13 cellular contexts compared by ENCODE assay signal in genomic region chr18:75827781-75828274, GRCh38.
DNase-seq lines count a peak whose midpoint lies in the region; ATAC-seq and TF ChIP-seq lines count a peak whose summit lies in the region.
"Had no signal": no experiment of that assay in that cellular context is flagged by ENCODE, and none has a peak within 500 bp of the region (broad histone marks: within the 10 kb centered on the region; RNA-seq: fewer than 3 reads in every experiment).

No MANE protein-coding gene starts in this region.

- H3K4me3 ChIP-seq in lower lobe of right lung: no peak overlapping the region
- H3K4me3 ChIP-seq in upper lobe of right lung: no peak overlapping the region
- H3K4me3 ChIP-seq in vagina: no peak overlapping the region

- no peak overlapping the region for H3K27ac ChIP-seq in lower lobe of right lung
- H3K27ac ChIP-seq in upper lobe of right lung: no peak overlapping the region
- H3K27ac ChIP-seq in vagina: no peak overlapping the region
- H3K27ac ChIP-seq: 22Rv1 had no signal

- DNase-seq in NCI-H524 (lab: John Stamatoyannopoulos, UW): peak; percentile 13 to 68
- DNase-seq in NCI-H524 treated with DMSO at 0.1 percent for 48 hours (lab: John Stamatoyannopoulos, UW): no peak
- peak; percentile 20 for DNase-seq in astrocyte of the hippocampus (ENCODE audit: low read depth, low spot score)
- DNase-seq in lower lobe of right lung: peak; percentile 51
- no peak for DNase-seq in upper lobe of right lung
- DNase-seq in vagina (ENCODE audit: extremely low spot score in 2 of 2): no peak
- DNase-seq in NCI-H2107 treated with DMSO at 0.1 percent for 48 hours (lab: John Stamatoyannopoulos, UW; ENCODE audit: unreplicated experiment): no peak
- DNase-seq: Calu3; CD4-positive, alpha-beta memory T cell; H9 had no signal

- H3K4me1 ChIP-seq in lower lobe of right lung (no peaks in the 10 kb centered on the region), upper lobe of right lung (no peaks in the 10 kb centered on the region), vagina (no peaks in the 10 kb centered on the region)

- intact Hi-C loops in lower lobe of right lung (cut with DNase I) (no loop called here), upper lobe of right lung (cut with DNase I) (no loop called here), vagina (cut with DNase I) (no loop called here)

- TF ChIP-seq CTCF in lower lobe of right lung (IDR thresholded peaks at IDR 0.05) (no peak), upper lobe of right lung (IDR thresholded peaks at IDR 0.05) (no peak), vagina (IDR thresholded peaks at IDR 0.05) (no peak)

- no peaks in the 10 kb centered on the region for H3K27me3 ChIP-seq in lower lobe of right lung (ENCODE audit: low read depth)
- no peaks in the 10 kb centered on the region for H3K27me3 ChIP-seq in upper lobe of right lung
- no peaks in the 10 kb centered on the region for H3K27me3 ChIP-seq in vagina

- H3K36me3 ChIP-seq in lower lobe of right lung (no peaks in the 10 kb centered on the region), upper lobe of right lung (no peaks in the 10 kb centered on the region), vagina (no peaks in the 10 kb centered on the region)

- no peak for TF ChIP-seq POLR2A in vagina (IDR thresholded peaks at IDR 0.05)

- ATAC-seq in lower lobe of right lung: peak; percentile 80 to 87
- ATAC-seq in upper lobe of right lung: peak; percentile 71
- no peak for ATAC-seq in GM19023 (IDR thresholded peaks at IDR 0.05; ENCODE audit: unreplicated experiment)
- ATAC-seq: Panc1 had no signal

- H3K9me3 ChIP-seq in lower lobe of right lung (no peaks in the 10 kb centered on the region), upper lobe of right lung (no peaks in the 10 kb centered on the region), vagina (no peaks in the 10 kb centered on the region)

Comparison
In these comparisons a context has a peak if more than half of its experiments do, and no peak if none do; other contexts are left out.
1. DNase-seq: peak in NCI-H524 (2 of 2), astrocyte of the hippocampus (single experiment) and lower lobe of right lung (single experiment); none in NCI-H524 treated with DMSO at 0.1 percent for 48 hours (single experiment), upper lobe of right lung (single experiment), vagina (0 of 2) and NCI-H2107 treated with DMSO at 0.1 percent for 48 hours (single experiment).